ENCODE assay signal across 6 cellular contexts in genomic region chr22:39040155-39040537, GRCh38. TPM values are rescaled to one million over a fixed set of nuclear protein-coding genes. Genes with fewer than 3 reads are reported as not detected.
DNase-seq lines count a peak whose midpoint lies in the region; TF ChIP-seq lines count a peak whose summit lies in the region.
"Not testable (repeated sequence)": the region's sequence is repeated elsewhere in the genome, so short reads cannot be mapped to it uniquely, and the experiment has no call there.

No MANE protein-coding gene starts in this region.

- H3K27me3 ChIP-seq in HUES6 (ENCODE audit: control insufficient read depth, insufficient read depth, low read length); duodenal mucosa (ENCODE audit: control insufficient read depth in 1 of 2, insufficient read depth in 2 of 2, low read length in 2 of 2); mesenchymal stem cell (ENCODE audit: control insufficient read depth in 1 of 2, insufficient read depth in 1 of 2, low read length in 2 of 2); skeletal muscle tissue (ENCODE audit: control insufficient read depth in 3 of 3, insufficient read depth in 3 of 3, low read length in 3 of 3): not testable (repeated sequence)

- peak overlapping the region; percentile 22 for H3K4me2 ChIP-seq in mesenchymal stem cell (ENCODE audit: low read length, poor library complexity, severe bottlenecking)

- peak overlapping the region; percentile 79 to 82 for H3K4me3 Mint-ChIP-seq in CD14-positive monocyte

- H4K8ac ChIP-seq in mesenchymal stem cell (ENCODE audit: low read length): peak overlapping the region; percentile 85

- not testable (repeated sequence) for H3K23ac ChIP-seq in mesenchymal stem cell (ENCODE audit: low read length in 2 of 2)

- not testable (repeated sequence) for H3K27me3 Mint-ChIP-seq in CD14-positive monocyte (ENCODE audit: low read depth in 3 of 3)

- peaks cover 10 to 17% of the 10 kb centered on the region in 2 donors for H3K36me3 Mint-ChIP-seq in CD14-positive monocyte

- peak overlapping the region; percentile 85 for H2AFZ ChIP-seq in mesenchymal stem cell (ENCODE audit: low read depth, low read length)

- not testable (repeated sequence) for H2BK5ac ChIP-seq in mesenchymal stem cell (ENCODE audit: low read depth, low read length, poor library complexity, severe bottlenecking)

- peaks cover 38% of the 10 kb centered on the region for H3K4me1 ChIP-seq in HUES6 (ENCODE audit: control insufficient read depth, insufficient read depth, low read length)
- H3K4me1 ChIP-seq in duodenal mucosa (ENCODE audit: control insufficient read depth in 1 of 2, insufficient read depth in 2 of 2, low read length in 2 of 2): peaks cover 5 to 10% of the 10 kb centered on the region in 2 donors
- H3K4me1 ChIP-seq in mesenchymal stem cell (ENCODE audit: control insufficient read depth, insufficient read depth, low read depth, low read length): peaks cover 13% of the 10 kb centered on the region
- not testable (repeated sequence) for H3K4me1 ChIP-seq in skeletal muscle tissue (ENCODE audit: control insufficient read depth in 3 of 3, insufficient read depth in 3 of 3, low read length in 3 of 3)

- H3K9ac ChIP-seq in HUES6 (ENCODE audit: low read length): peak overlapping the region; percentile 41
- H3K9ac ChIP-seq in duodenal mucosa (ENCODE audit: low read depth in 1 of 2, low read length in 2 of 2); mesenchymal stem cell (ENCODE audit: low read length); skeletal muscle tissue (ENCODE audit: low read depth in 1 of 3, low read length in 3 of 3): not testable (repeated sequence)

- H3K27ac ChIP-seq in HUES6 (ENCODE audit: low read depth, low read length): peak overlapping the region; percentile 73; the same call in 1 of the 2 replicates
- H3K27ac ChIP-seq in duodenal mucosa (ENCODE audit: low read depth, low read length); mesenchymal stem cell (ENCODE audit: low read length, poor library complexity, severe bottlenecking); skeletal muscle tissue (ENCODE audit: low read depth, low read length): not testable (repeated sequence)

- not testable (repeated sequence) for H3K9me3 Mint-ChIP-seq in CD14-positive monocyte

- not testable (repeated sequence) for DNase-seq in CD14-positive monocyte (ENCODE audit: low spot score); mesenchymal stem cell
- DNase-seq in activated CD8-positive, alpha-beta memory T cell treated with anti-CD3 and anti-CD28 coated beads for 24 hours: peak; percentile 73

- H2AK5ac ChIP-seq in mesenchymal stem cell (ENCODE audit: low read length, severe bottlenecking): not testable (repeated sequence)

- H3K27ac Mint-ChIP-seq in CD14-positive monocyte: peak overlapping the region in 6 of 7 donors; percentile 8 to 82 (median 66)

- intact Hi-C loops in CD14-positive monocyte (cut with micrococcal nuclease): not testable (repeated sequence)

- H3K4me1 Mint-ChIP-seq in CD14-positive monocyte: peaks cover 28% of the 10 kb centered on the region

- H2BK12ac ChIP-seq in mesenchymal stem cell (ENCODE audit: low read length in 2 of 2): peak overlapping the region in 1 of 2 experiments; percentile 71

- WGBS in mesenchymal stem cell: 74% methylated on average over 2 of the region's 14 CpGs

- peak overlapping the region; percentile 33 to 84 for H3K18ac ChIP-seq in mesenchymal stem cell (ENCODE audit: low read depth in 1 of 2, low read length in 2 of 2)

- TF ChIP-seq CTCF in CD14-positive monocyte (IDR thresholded peaks at IDR 0.05): not testable (repeated sequence)

- H3K79me1 ChIP-seq in mesenchymal stem cell (replicated peaks; ENCODE audit: low read length, poor library complexity, severe bottlenecking): not testable (repeated sequence)

- not testable (repeated sequence) for H2BK15ac ChIP-seq in mesenchymal stem cell (ENCODE audit: low read depth, poor library complexity, severe bottlenecking)

- not testable (repeated sequence) for H3K14ac ChIP-seq in mesenchymal stem cell (ENCODE audit: low read length in 2 of 2)

- H3K4me3 ChIP-seq in HUES6 (ENCODE audit: low read depth, low read length) (peak overlapping the region; percentile 48), duodenal mucosa (ENCODE audit: low read depth in 1 of 2, low read length in 2 of 2) (peak overlapping the region; percentile 62 to 76), mesenchymal stem cell (ENCODE audit: insufficient read depth in 1 of 2, low read depth in 1 of 2, low read length in 2 of 2) (peak overlapping the region in 1 of 2 experiments; percentile 86), skeletal muscle tissue (ENCODE audit: low read length in 3 of 3) (peak overlapping the region in 2 of 3 donors; percentile 49 to 64)

- H2BK120ac ChIP-seq in mesenchymal stem cell (ENCODE audit: low read depth, low read length): not testable (repeated sequence)

- not testable (repeated sequence) for H3K36me3 ChIP-seq in HUES6 (ENCODE audit: control insufficient read depth, insufficient read depth, low read length); duodenal mucosa (ENCODE audit: control insufficient read depth in 1 of 2, insufficient read depth in 2 of 2, low read length in 2 of 2); skeletal muscle tissue (ENCODE audit: control insufficient read depth in 3 of 3, insufficient read depth in 3 of 3, low read length in 3 of 3)
- peaks cover 4 to 15% of the 10 kb centered on the region in 2 experiments for H3K36me3 ChIP-seq in mesenchymal stem cell (ENCODE audit: control insufficient read depth in 1 of 2, insufficient read depth in 2 of 2, low read depth in 1 of 2, low read length in 2 of 2)

- peak overlapping the region; percentile 83 for H4K91ac ChIP-seq in mesenchymal stem cell (ENCODE audit: low read length)

- H3K4ac ChIP-seq in mesenchymal stem cell (ENCODE audit: low read depth in 1 of 2, low read length in 2 of 2): not testable (repeated sequence)

- H3K9me3 ChIP-seq in HUES6 (ENCODE audit: control insufficient read depth, insufficient read depth, low read depth, low read length); duodenal mucosa (ENCODE audit: control insufficient read depth in 1 of 2, low read length in 2 of 2); mesenchymal stem cell (ENCODE audit: control insufficient read depth, low read length); skeletal muscle tissue (ENCODE audit: control insufficient read depth in 3 of 3, low read length in 3 of 3): not testable (repeated sequence)

RNA-seq across cellular contexts. Expression of gene APOBEC3F, which starts 0.5 kb away (rescaled TPM):
- polyA plus RNA-seq in CD14-positive monocyte: 1 to 10 TPM; 4.4 to 8.0 TPM
- polyA plus RNA-seq in mesenchymal stem cell (2013, experiment 1 of 2): 13.4 TPM
- 14.5 TPM for polyA plus RNA-seq in mesenchymal stem cell (2013, experiment 2 of 2)
- total RNA-seq in skeletal muscle tissue: 1.0 TPM

RNA-seq across cellular contexts. Expression of gene APOBEC3D, which starts 19.2 kb away (rescaled TPM):
- 1 to 10 TPM; 1.7 to 2.0 TPM for polyA plus RNA-seq in CD14-positive monocyte
- 5.2 TPM for polyA plus RNA-seq in mesenchymal stem cell (2013, experiment 1 of 2)
- polyA plus RNA-seq in mesenchymal stem cell (2013, experiment 2 of 2): 5.4 TPM
- total RNA-seq in skeletal muscle tissue: 0.52 TPM

RNA-seq across cellular contexts. Expression of gene APOBEC3C, which starts 26.1 kb away (rescaled TPM):
- 10 to 100 TPM; 69.4 to 86.3 TPM for polyA plus RNA-seq in CD14-positive monocyte
- 121 TPM for polyA plus RNA-seq in mesenchymal stem cell (2013, experiment 1 of 2)
- 121 TPM for polyA plus RNA-seq in mesenchymal stem cell (2013, experiment 2 of 2)
- total RNA-seq in skeletal muscle tissue: 1.6 TPM

RNA-seq across cellular contexts. Expression of gene APOBEC3G, which starts 36.9 kb away (rescaled TPM):
- 10 to 100 TPM; 64.5 to 73.6 TPM for polyA plus RNA-seq in CD14-positive monocyte
- polyA plus RNA-seq in mesenchymal stem cell (2013, experiment 1 of 2): 10.2 TPM
- 10.7 TPM for polyA plus RNA-seq in mesenchymal stem cell (2013, experiment 2 of 2)
- total RNA-seq in skeletal muscle tissue: 6.3 TPM

RNA-seq across cellular contexts. Expression of gene APOBEC3H, which starts 56.9 kb away (rescaled TPM):
- not detected for polyA plus RNA-seq in CD14-positive monocyte
- 0.76 TPM for polyA plus RNA-seq in mesenchymal stem cell (2013, experiment 1 of 2)
- 0.51 TPM for polyA plus RNA-seq in mesenchymal stem cell (2013, experiment 2 of 2)
- total RNA-seq in skeletal muscle tissue: not detected
